ENCODE assay signal across 8 cellular contexts in the genomic region with DNA sequence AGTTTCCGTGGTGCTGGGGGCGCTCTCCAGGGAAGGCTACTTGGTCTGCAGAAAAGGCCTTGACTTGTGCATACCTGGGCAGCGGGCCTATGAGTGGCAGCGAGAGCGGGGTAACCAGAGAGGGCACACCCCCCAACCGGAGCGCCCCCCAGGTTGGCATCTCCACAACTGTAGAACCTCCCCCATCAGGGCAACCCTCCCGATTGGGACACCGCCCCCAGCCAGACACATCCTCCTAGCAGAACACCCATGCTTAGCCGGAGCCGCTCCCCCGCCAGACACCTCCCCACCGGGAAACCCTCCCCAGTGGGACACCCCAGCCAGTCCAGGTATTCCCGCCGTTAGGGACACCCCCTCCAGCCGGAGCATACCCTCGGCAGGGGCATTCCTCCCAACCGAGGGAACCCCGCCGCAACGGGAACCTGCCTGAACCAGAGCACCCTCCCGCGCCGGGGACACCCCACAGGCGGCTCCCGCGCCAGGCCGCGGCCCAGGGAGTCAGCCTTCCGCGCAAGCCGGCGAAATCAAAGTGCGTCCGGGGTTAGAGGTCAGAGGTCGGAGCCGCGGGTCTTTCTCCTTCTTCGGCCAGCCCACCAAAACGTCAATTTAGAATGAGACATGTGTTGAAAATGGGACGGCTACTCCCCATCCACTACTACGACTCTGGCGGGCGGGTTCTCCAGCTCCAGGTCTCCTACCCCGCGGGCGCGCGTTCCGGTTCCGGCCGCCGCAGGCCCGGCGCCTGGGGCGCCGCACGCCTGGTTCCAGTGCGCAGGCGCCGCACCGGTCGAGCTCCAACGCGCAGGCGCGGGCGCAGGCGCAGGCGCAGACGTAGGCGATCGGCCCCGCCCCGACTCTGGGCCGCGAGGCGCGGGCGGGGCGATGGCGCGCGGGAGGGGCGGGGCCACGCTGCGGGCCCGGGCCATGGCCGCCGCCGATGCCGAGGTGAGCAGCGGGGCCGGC. TPM values are rescaled to one million over a fixed set of nuclear protein-coding genes. Genes with fewer than 3 reads are reported as not detected.
A peak's percentile ranks its signal among the peaks of the same experiment; 100 is the strongest.
DNase-seq lines count a peak whose midpoint lies in the region; FAIRE-seq and TF ChIP-seq lines count a peak whose summit lies in the region.

A gene (plus strand): TSS at position 901 of the 963 bp plus-strand sequence. CDS start 24 bp downstream, at position 925.

- no peak within 1 kb of the TSS for H2AFZ ChIP-seq in OCI-LY1 (ENCODE audit: low read length)

- H3K9me2 ChIP-seq in OCI-LY1 (ENCODE audit: low read depth, low read length): no peaks in the 10 kb centered on the region

- H3K9ac ChIP-seq in OCI-LY1 (ENCODE audit: low read length): peak within 1 kb of the TSS; percentile 95

- H4K20me1 ChIP-seq in OCI-LY1 (ENCODE audit: insufficient read depth, low read length): no peaks in the 10 kb centered on the region

- H3K79me2 ChIP-seq in OCI-LY1 (ENCODE audit: insufficient read depth, low read length): peaks cover 51% of the 10 kb centered on the region

- no peak for FAIRE-seq in HTR-8/SVneo (lab: Jason Lieb, UNC)

- no peaks in the 10 kb centered on the region for H3F3A ChIP-seq in OCI-LY1 (ENCODE audit: insufficient read depth, low read length)

- H3K4me2 ChIP-seq in OCI-LY1 (ENCODE audit: low read length): peak within 1 kb of the TSS; percentile 97

- no peaks in the 10 kb centered on the region for H3K27me3 ChIP-seq in OCI-LY1 (ENCODE audit: insufficient read depth, low read length)

- TF ChIP-seq CTCF in GM20000 (IDR thresholded peaks at IDR 0.05; ENCODE audit: extremely low read depth, missing control alignments) (no peak), OCI-LY1 (IDR thresholded peaks at IDR 0.05; ENCODE audit: low read length) (no peak), epithelial cell of esophagus (IDR thresholded peaks at IDR 0.05; ENCODE audit: insufficient read depth, low read depth, low read length, missing control alignments) (no peak)

- H3K4me3 ChIP-seq in OCI-LY1 (ENCODE audit: low read depth, low read length, poor library complexity, severe bottlenecking) (peak within 1 kb of the TSS; percentile 86), epithelial cell of esophagus (ENCODE audit: low read length) (peak within 1 kb of the TSS; percentile 80)

- H3K9me3 ChIP-seq in OCI-LY1 (ENCODE audit: low read length): no peaks in the 10 kb centered on the region

- H3K4me1 ChIP-seq in OCI-LY1 (ENCODE audit: insufficient read depth, low read length, severe bottlenecking): peaks cover 40% of the 10 kb centered on the region

- peak; percentile 95 for DNase-seq in COLO668 (lab: John Stamatoyannopoulos, UW; ENCODE audit: unreplicated experiment)
- peak; percentile 100 for DNase-seq in GM20000 (ENCODE audit: low spot score)
- DNase-seq in HTR-8/SVneo (ENCODE audit: insufficient read length, low spot score): peak; percentile 89
- DNase-seq in activated T-cell treated with anti-CD3 and anti-CD28 coated beads for 1 hour (ENCODE audit: low read depth): peak; percentile 88
- peak; percentile 77 for DNase-seq in epithelial cell of esophagus (ENCODE audit: low read depth)
- peak; percentile 90 for DNase-seq in mucosa of gallbladder (ENCODE audit: low spot score)
- peak; percentile 84 for DNase-seq in stimulated activated CD8-positive, alpha-beta memory T cell treated with anti-CD3 and anti-CD28 coated beads, Interleukin-4, amount 100 ng/mL, for 24 hours (ENCODE audit: low read depth)

- peaks cover 54% of the 10 kb centered on the region for H3K36me3 ChIP-seq in OCI-LY1 (ENCODE audit: insufficient read depth, low read length)

- peak within 1 kb of the TSS; percentile 70 for H3K27ac ChIP-seq in OCI-LY1 (ENCODE audit: low read depth, low read length, poor library complexity, severe bottlenecking)

RNA-seq across cellular contexts. Expression of the gene that starts here (rescaled TPM):
- 100 TPM for total RNA-seq in mucosa of gallbladder

Comparison
In these comparisons a context has a peak if more than half of its experiments do, and no peak if none do; other contexts are left out.
1. Peak in every context shown above with its lines: DNase-seq, H3K4me3 ChIP-seq and H3K27ac ChIP-seq.